Comparison of ENCODE assay signal across 29 cellular contexts in the genomic region with DNA sequence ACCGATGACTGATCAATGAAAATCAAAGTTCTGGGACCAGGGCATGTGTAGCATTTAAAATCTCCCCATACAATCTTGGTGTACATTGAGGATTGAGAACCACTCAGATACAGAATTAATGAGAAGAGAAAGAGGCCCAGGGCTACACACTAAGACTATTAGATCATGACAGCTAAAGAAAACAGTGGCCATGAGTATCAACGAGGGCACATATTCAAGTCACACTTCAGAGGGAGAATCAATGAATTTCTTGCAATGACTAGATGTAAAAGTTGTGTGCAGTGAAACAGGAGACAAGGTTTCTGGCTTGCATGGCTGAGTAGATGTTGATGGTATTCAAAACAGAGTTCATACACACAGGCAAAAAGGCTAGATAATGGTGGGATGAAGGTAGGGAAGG. TPM values are rescaled to one million over a fixed set of nuclear protein-coding genes. Genes with fewer than 3 reads are reported as not detected.
DNase-seq lines count a peak whose midpoint lies in the region; ATAC-seq and TF ChIP-seq lines count a peak whose summit lies in the region.
"Had no signal": no experiment of that assay in that cellular context is flagged by ENCODE, and none has a peak within 500 bp of the region (broad histone marks: within the 10 kb centered on the region; RNA-seq: fewer than 3 reads in every experiment).

No MANE protein-coding gene starts in this region.

- H3K4me1 ChIP-seq in IMR-90 (ENCODE audit: control insufficient read depth, insufficient read depth, low read length) (peaks cover 8% of the 10 kb centered on the region), foreskin keratinocyte (peaks cover 28% of the 10 kb centered on the region)

- peak overlapping the region; percentile 95 for H2AK5ac ChIP-seq in IMR-90 (ENCODE audit: low read depth, low read length)

- H3K56ac ChIP-seq in IMR-90 (ENCODE audit: extremely low read depth, insufficient read depth, low read length), result 0 out of 2 replicates have a peak overlapping the region, but pooled peaks have one; percentile 25

- peak overlapping the region; percentile 91 for H3K14ac ChIP-seq in IMR-90 (replicated peaks; ENCODE audit: low read depth, low read length)

- H3K9me1 ChIP-seq in IMR-90 (ENCODE audit: insufficient read depth, low read length), result peaks cover 3% of the 10 kb centered on the region

- TF ChIP-seq POLR2A in IMR-90 (IDR thresholded peaks at IDR 0.05; ENCODE audit: low read depth, low read length), result no peak

- no TSS peak for BruUV-seq in IMR-90 (replicated peaks; lab: Mats Ljungman, UMichigan)

- POLR2A ChIA-PET in IMR-90 (lab: Charles Lee; ENCODE audit: unreplicated experiment), result no interaction called here

- no peak overlapping the region for H3K9ac ChIP-seq in IMR-90 (ENCODE audit: low read depth, low read length)
- H3K9ac ChIP-seq: neural progenitor cell had no signal

- ATAC-seq in IMR-90 (ENCODE audit: low read depth), result peak; percentile 21; the same call in 1 of the 2 replicates
- peak; percentile 55 for ATAC-seq in activated T-helper 17 cell treated with anti-CD3 and anti-CD28 coated beads, Interleukin-2, amount 50 U/mL, for 72 hours (replicated peaks)
- no peak for ATAC-seq in foreskin keratinocyte
- peak; percentile 53 for ATAC-seq in stimulated activated effector memory CD8-positive, alpha-beta T cell treated with anti-CD3 and anti-CD28 coated beads, Interleukin-12 subunit alpha, Interleukin-12 subunit beta, amount 100 ng/mL, for 72 hours
- ATAC-seq in GM18873 (IDR thresholded peaks at IDR 0.05; ENCODE audit: low FRiP score, unreplicated experiment), result no peak
- no peak for ATAC-seq in GM19351 (IDR thresholded peaks at IDR 0.05; ENCODE audit: unreplicated experiment)
- ATAC-seq: activated CD8-positive, alpha-beta memory T cell treated with anti-CD3 and anti-CD28 coated beads, Interleukin-2, amount 10 ng/mL, durations not matched to agents 7 days and 5 days; body of pancreas; GM23338; heart right ventricle; right cardiac atrium had no signal

- DNase-seq in IMR-90, result no peak
- DNase-seq in foreskin keratinocyte, result no peak
- no peak for DNase-seq in stimulated activated effector memory CD8-positive, alpha-beta T cell treated with anti-CD3 and anti-CD28 coated beads, Interleukin-12 subunit alpha, Interleukin-12 subunit beta, amount 100 ng/mL, for 72 hours (ENCODE audit: low spot score in 2 of 2)
- DNase-seq in C1 segment of cervical spinal cord (lab: John Stamatoyannopoulos, UW), result no peak
- no peak for DNase-seq in HCEC 1CT
- DNase-seq: activated CD4-positive, alpha-beta T cell treated with anti-CD3 and anti-CD28 coated beads, Interleukin-2, amount 50 U/mL, for 1 hour; activated CD8-positive, alpha-beta memory T cell treated with anti-CD3 and anti-CD28 coated beads, Interleukin-2, amount 10 ng/mL, durations not matched to agents 7 days and 5 days; activated naive CD4-positive, alpha-beta T cell treated with Interleukin-2 at 50 U/mL for 16 hours; activated T-cell treated with anti-CD3 and anti-CD28 coated beads, Interleukin-2, amount 50 U/mL, for 48 hours; body of pancreas; CD4-positive, alpha-beta T cell; erythroblast; heart right ventricle; NCI-H1048; NCI-H1694 treated with DMSO at 0.1 percent for 48 hours; NCI-H2171; NCI-H510A treated with DMSO at 0.1 percent for 48 hours; right cardiac atrium; Right ventricle myocardium superior; stimulated activated CD4-positive, alpha-beta T cell treated with anti-CD3 and anti-CD28 coated beads, Interleukin-4, amount 100 ng/mL, for 24 hours; stimulated activated naive CD4-positive, alpha-beta T cell; T1000 had no signal

- peak overlapping the region; percentile 41; the same call in 1 of the 2 replicates for H3K4ac ChIP-seq in IMR-90 (ENCODE audit: low read depth, low read length)

- H3K18ac ChIP-seq in IMR-90 (ENCODE audit: low read depth, low read length), result peak overlapping the region; percentile 46; the same call in 1 of the 2 replicates

- H2BK120ac ChIP-seq in IMR-90 (ENCODE audit: low read depth, low read length), result peak overlapping the region; percentile 83

- H3K79me1 ChIP-seq in IMR-90 (ENCODE audit: low read depth in 1 of 2, low read length in 2 of 2), result peaks cover 24 to 26% of the 10 kb centered on the region in 2 experiments; a peak in 2 of 4 replicates

- no peaks in the 10 kb centered on the region for H3K9me3 ChIP-seq in IMR-90 (ENCODE audit: control insufficient read depth, insufficient read depth, low read length)
- H3K9me3 ChIP-seq: body of pancreas had no signal

- H3K27me3 Mint-ChIP-seq in activated T-helper 17 cell treated with anti-CD3 and anti-CD28 coated beads, Interleukin-2, amount 50 U/mL, for 72 hours, result no peaks in the 10 kb centered on the region
- H3K27me3 Mint-ChIP-seq: activated CD8-positive, alpha-beta memory T cell treated with anti-CD3 and anti-CD28 coated beads, Interleukin-2, amount 10 ng/mL, durations not matched to agents 7 days and 5 days; CD4-positive, alpha-beta T cell had no signal

- dilution Hi-C loops in IMR-90 (cut with HindIII; ENCODE audit: low sequenced_read_pairs, unreplicated experiment), result no loop called here

- H3K4me3 ChIP-seq in IMR-90 (ENCODE audit: insufficient read depth, low read depth, low read length), result no peak overlapping the region
- H3K4me3 ChIP-seq: body of pancreas, GM23338, heart right ventricle, lung, neural progenitor cell, thoracic aorta had no signal

- peak overlapping the region; percentile 92 for H2BK5ac ChIP-seq in IMR-90 (ENCODE audit: low read depth, low read length, poor library complexity, severe bottlenecking)

- peak overlapping the region; percentile 98; the same call in 2 of the 3 replicates for H2BK15ac ChIP-seq in IMR-90 (ENCODE audit: low read depth, low read length)

- no peak for TF ChIP-seq RAD21 in IMR-90 (IDR thresholded peaks at IDR 0.05; ENCODE audit: low read length)

- peak overlapping the region; percentile 17; the same call in 1 of the 2 replicates for H3K4me2 ChIP-seq in IMR-90 (ENCODE audit: low read depth, low read length)
- H3K4me2 ChIP-seq: GM23338, neural progenitor cell had no signal

- peak overlapping the region; percentile 47 for H3K27ac Mint-ChIP-seq in activated T-helper 17 cell treated with anti-CD3 and anti-CD28 coated beads, Interleukin-2, amount 50 U/mL, for 72 hours
- peak overlapping the region; percentile 24 for H3K27ac Mint-ChIP-seq in stimulated activated effector memory CD8-positive, alpha-beta T cell treated with anti-CD3 and anti-CD28 coated beads, Interleukin-12 subunit alpha, Interleukin-12 subunit beta, amount 100 ng/mL, for 72 hours
- H3K27ac Mint-ChIP-seq: activated CD8-positive, alpha-beta memory T cell treated with anti-CD3 and anti-CD28 coated beads, Interleukin-2, amount 10 ng/mL, durations not matched to agents 7 days and 5 days; CD4-positive, alpha-beta T cell; GM23338; neural progenitor cell had no signal

- H4K20me1 ChIP-seq in IMR-90 (ENCODE audit: insufficient read depth, low read length), result no peaks in the 10 kb centered on the region

- no peaks in the 10 kb centered on the region for H3K36me3 ChIP-seq in IMR-90 (ENCODE audit: control insufficient read depth, insufficient read depth, low read length)
- H3K36me3 ChIP-seq: heart right ventricle, thoracic aorta had no signal

- H4K91ac ChIP-seq in IMR-90 (ENCODE audit: insufficient read depth, low read depth, low read length), result no peak overlapping the region

- TF ChIP-seq CTCF in IMR-90 (conservative IDR thresholded peaks at IDR 0.05; ENCODE audit: low read depth, low read length), result no peak
- no peak for TF ChIP-seq CTCF in foreskin keratinocyte (conservative IDR thresholded peaks at IDR 0.05)

- no peak overlapping the region for H2AFZ ChIP-seq in IMR-90 (replicated peaks; ENCODE audit: low read length, poor library complexity)
- H2AFZ ChIP-seq: GM23338, neural progenitor cell had no signal

- H4K5ac ChIP-seq in IMR-90 (ENCODE audit: low read depth, low read length), result peak overlapping the region; percentile 44; the same call in 1 of the 2 replicates

- peak overlapping the region; percentile 79 for H2BK20ac ChIP-seq in IMR-90 (ENCODE audit: low read depth, low read length)

- peaks cover 47% of the 10 kb centered on the region for H3K4me1 Mint-ChIP-seq in activated T-helper 17 cell treated with anti-CD3 and anti-CD28 coated beads, Interleukin-2, amount 50 U/mL, for 72 hours
- peaks cover 40% of the 10 kb centered on the region for H3K4me1 Mint-ChIP-seq in stimulated activated effector memory CD8-positive, alpha-beta T cell treated with anti-CD3 and anti-CD28 coated beads, Interleukin-12 subunit alpha, Interleukin-12 subunit beta, amount 100 ng/mL, for 72 hours

- H3K9me3 Mint-ChIP-seq in activated T-helper 17 cell treated with anti-CD3 and anti-CD28 coated beads, Interleukin-2, amount 50 U/mL, for 72 hours, result peaks cover 11% of the 10 kb centered on the region
- H3K9me3 Mint-ChIP-seq in stimulated activated effector memory CD8-positive, alpha-beta T cell treated with anti-CD3 and anti-CD28 coated beads, Interleukin-12 subunit alpha, Interleukin-12 subunit beta, amount 100 ng/mL, for 72 hours, result peaks cover 6% of the 10 kb centered on the region

- peak overlapping the region; percentile 33 for H3K4me3 Mint-ChIP-seq in activated T-helper 17 cell treated with anti-CD3 and anti-CD28 coated beads, Interleukin-2, amount 50 U/mL, for 72 hours
- H3K4me3 Mint-ChIP-seq in stimulated activated effector memory CD8-positive, alpha-beta T cell treated with anti-CD3 and anti-CD28 coated beads, Interleukin-12 subunit alpha, Interleukin-12 subunit beta, amount 100 ng/mL, for 72 hours, result no peak overlapping the region
- H3K4me3 Mint-ChIP-seq: activated CD8-positive, alpha-beta memory T cell treated with anti-CD3 and anti-CD28 coated beads, Interleukin-2, amount 10 ng/mL, durations not matched to agents 7 days and 5 days; CD4-positive, alpha-beta T cell; GM23338; neural progenitor cell had no signal

- H4K8ac ChIP-seq in IMR-90 (ENCODE audit: low read depth in 2 of 2, low read length in 2 of 2), result peak overlapping the region in 1 of 2 experiments; percentile 54; a peak in 2 of 4 replicates

- H3K27me3 ChIP-seq in IMR-90 (ENCODE audit: control insufficient read depth, insufficient read depth, low read length) (no peaks in the 10 kb centered on the region), foreskin keratinocyte (no peaks in the 10 kb centered on the region)
- H3K27me3 ChIP-seq: body of pancreas, heart right ventricle, neural progenitor cell had no signal

- H3K27ac ChIP-seq in IMR-90 (ENCODE audit: insufficient read depth, low read length) (no peak overlapping the region), foreskin keratinocyte (peak overlapping the region; percentile 67)
- H3K27ac ChIP-seq: body of pancreas, heart right ventricle, neural progenitor cell, thoracic aorta had no signal

- peak overlapping the region; percentile 10; the same call in 1 of the 2 replicates for H3K23ac ChIP-seq in IMR-90 (ENCODE audit: low read depth, low read length)

- in situ Hi-C loops in IMR-90 (cut with MboI; ENCODE audit: low sequenced_read_pairs), result no loop called here

- 100% methylated on average over 1 of the region's 2 CpGs; no CpG with 5 or more reads in 1 of the 2 experiments for WGBS in IMR-90 (ENCODE audit: extremely low coverage in 2 of 2, insufficient read length in 1 of 2), 2 experiments

- no peak overlapping the region for H2AK9ac ChIP-seq in IMR-90 (replicated peaks; ENCODE audit: low read depth, low read length, poor library complexity)

- intact Hi-C loops in IMR-90 (cut with micrococcal nuclease), result no loop called here

- CTCF ChIA-PET in IMR-90 (lab: Yijun Ruan, JAX), result no interaction called here

- H3K36me3 Mint-ChIP-seq in activated T-helper 17 cell treated with anti-CD3 and anti-CD28 coated beads, Interleukin-2, amount 50 U/mL, for 72 hours (ENCODE audit: low read depth), result no peaks in the 10 kb centered on the region
- no peaks in the 10 kb centered on the region for H3K36me3 Mint-ChIP-seq in stimulated activated effector memory CD8-positive, alpha-beta T cell treated with anti-CD3 and anti-CD28 coated beads, Interleukin-12 subunit alpha, Interleukin-12 subunit beta, amount 100 ng/mL, for 72 hours

RNA-seq across cellular contexts. Expression of gene METTL8, which starts 29.1 kb away (rescaled TPM):
- total RNA-seq in IMR-90 (2012; rRNA removed) (10.6 and 20.0 TPM in 2 replicates), foreskin keratinocyte (38.0 and 44.2 TPM in 2 replicates)
- polyA plus RNA-seq in IMR-90 (2012; rRNA removed) (6.4 and 6.9 TPM in 2 replicates), foreskin keratinocyte (18.3 and 23.2 TPM in 2 replicates)
- 2.0 and 4.4 TPM in 2 replicates for polyA plus RNA-seq in IMR-90 (2012; cell fraction: cytosol; rRNA removed)
- polyA plus RNA-seq in IMR-90 (2012; cell fraction: nucleus; rRNA removed; ENCODE audit: low replicate concordance), result 1.8 and 5.5 TPM in 2 replicates
- total RNA-seq in activated T-helper 17 cell treated with anti-CD3 and anti-CD28 coated beads, Interleukin-2, amount 50 U/mL, for 72 hours, result 10 to 100 TPM; 19.5 to 27.7 TPM

RNA-seq across cellular contexts. Expression of gene DCAF17, which starts 29.3 kb away (rescaled TPM):
- total RNA-seq in IMR-90 (2012; rRNA removed), result 13.1 and 22.8 TPM in 2 replicates
- 5.0 and 6.7 TPM in 2 replicates for polyA plus RNA-seq in IMR-90 (2012; rRNA removed)
- polyA plus RNA-seq in IMR-90 (2012; cell fraction: cytosol; rRNA removed), result 0.98 and 1.5 TPM in 2 replicates
- 1.9 and 10.9 TPM in 2 replicates for polyA plus RNA-seq in IMR-90 (2012; cell fraction: nucleus; rRNA removed; ENCODE audit: low replicate concordance)
- total RNA-seq in activated T-helper 17 cell treated with anti-CD3 and anti-CD28 coated beads, Interleukin-2, amount 50 U/mL, for 72 hours, result 10 to 100 TPM; 11.2 to 18.6 TPM
- total RNA-seq in foreskin keratinocyte, result 17.1 and 19.6 TPM in 2 replicates
- 3.3 and 4.6 TPM in 2 replicates for polyA plus RNA-seq in foreskin keratinocyte

Comparison
In these comparisons a context has a peak if more than half of its experiments do, and no peak if none do; other contexts are left out.
1. ATAC-seq: peak in IMR-90 (single experiment), activated T-helper 17 cell treated with anti-CD3 and anti-CD28 coated beads, Interleukin-2, amount 50 U/mL, for 72 hours (single experiment) and stimulated activated effector memory CD8-positive, alpha-beta T cell treated with anti-CD3 and anti-CD28 coated beads, Interleukin-12 subunit alpha, Interleukin-12 subunit beta, amount 100 ng/mL, for 72 hours (single experiment); none in foreskin keratinocyte (single experiment), GM18873 (single experiment) and GM19351 (single experiment).